In genomic region chr12:6763380-6763779, GRCh38 we compare ENCODE assay signal across 11 cellular contexts. TPM values are rescaled to one million over a fixed set of nuclear protein-coding genes. Genes with fewer than 3 reads are reported as not detected.
DNase-seq lines count a peak whose midpoint lies in the region; ATAC-seq, FAIRE-seq and TF ChIP-seq lines count a peak whose summit lies in the region.
"Had no signal": no experiment of that assay in that cellular context is flagged by ENCODE, and none has a peak within 500 bp of the region (broad histone marks: within the 10 kb centered on the region; RNA-seq: fewer than 3 reads in every experiment).

No MANE protein-coding gene starts in this region.

- CTCF ChIA-PET in HEK293 (lab: Yijun Ruan, JAX) = interaction anchor here (3.1 kb wide), 1 partner anchor 10 kb away, joined by 27 read pairs; the partner anchor contains the start of gene MLF2

- H3K4me3 ChIP-seq in HEK293 (ENCODE audit: low read depth, low read length) (no peak overlapping the region), kidney (ENCODE audit: low read length in 2 of 2) (peak overlapping the region; percentile 33 to 36), smooth muscle cell (peak overlapping the region; percentile 25)

- H3K27ac ChIP-seq in HEK293 (ENCODE audit: extremely low read depth, low read depth, low read length) (peak overlapping the region; percentile 73), angular gyrus (ENCODE audit: low read depth, low read length) (peak overlapping the region; percentile 97), kidney (ENCODE audit: low read depth in 2 of 2, low read length in 2 of 2) (peak overlapping the region; percentile 90 to 99), smooth muscle cell (ENCODE audit: low read depth) (peak overlapping the region; percentile 84)

- H3F3A ChIP-seq in smooth muscle cell (ENCODE audit: low read depth) = peaks cover 23% of the 10 kb centered on the region

- intact Hi-C loops in kidney (cut with DNase I) = no loop called here

- H3K36me3 ChIP-seq in HEK293 (ENCODE audit: control insufficient read depth in 2 of 2, insufficient read depth in 1 of 2, low read length in 2 of 2) (no peaks in the 10 kb centered on the region), kidney (ENCODE audit: control insufficient read depth in 1 of 2, insufficient read depth in 2 of 2, low read length in 2 of 2) (no peaks in the 10 kb centered on the region), smooth muscle cell (ENCODE audit: low read depth) (no peaks in the 10 kb centered on the region)

- H3K79me2 ChIP-seq in smooth muscle cell (ENCODE audit: low read depth) = peaks cover 17% of the 10 kb centered on the region

- ATAC-seq in omental fat pad (ENCODE audit: low FRiP score) = no peak
- no peak for ATAC-seq in T-helper 17 cell

- no peak for FAIRE-seq in kidney (lab: Jason Lieb, UNC)

- DNase-seq in kidney (no peak), smooth muscle cell (lab: John Stamatoyannopoulos, UW; ENCODE audit: unreplicated experiment) (no peak), omental fat pad (ENCODE audit: low spot score) (no peak), T-helper 17 cell (no peak), H4 (ENCODE audit: low spot score) (no peak)
- DNase-seq in T-helper 2 cell treated with Interferon-gamma antibody and Interleukin-4, amounts not matched to agents 5 μg/mL and 100 μg/mL, for 36 hours (ENCODE audit: low spot score) = no peak
- DNase-seq: activated T-cell treated with anti-CD3 and anti-CD28 coated beads, Interleukin-2, amount 50 U/mL, for 24 hours had no signal

- no peak for TF ChIP-seq CTCF in HEK293 (tag by site-specific recombination; IDR thresholded peaks at IDR 0.05)
- TF ChIP-seq CTCF in kidney (IDR thresholded peaks at IDR 0.05; ENCODE audit: borderline replicate concordance, extremely low read depth, insufficient read depth) = no peak
- no peak for TF ChIP-seq CTCF in smooth muscle cell (IDR thresholded peaks at IDR 0.05; ENCODE audit: borderline replicate concordance, insufficient read depth, poor library complexity, severe bottlenecking)
- TF ChIP-seq CTCF in omental fat pad (IDR thresholded peaks at IDR 0.05) = no peak

- WGBS in smooth muscle cell (ENCODE audit: low lambda C conversion rate) = 56% methylated on average over 4 of the region's 4 CpGs

- H3K4me3 Mint-ChIP-seq in T-helper 17 cell = no peak overlapping the region
- H3K4me3 Mint-ChIP-seq in T-helper 2 cell treated with Interferon-gamma antibody and Interleukin-4, amounts not matched to agents 5 μg/mL and 100 μg/mL, for 36 hours = no peak overlapping the region
- H3K4me3 Mint-ChIP-seq: activated T-cell treated with anti-CD3 and anti-CD28 coated beads, Interleukin-2, amount 50 U/mL, for 24 hours had no signal

- H3K9me3 Mint-ChIP-seq in T-helper 2 cell treated with Interferon-gamma antibody and Interleukin-4, amounts not matched to agents 5 μg/mL and 100 μg/mL, for 36 hours = no peaks in the 10 kb centered on the region
- H3K9me3 Mint-ChIP-seq: activated T-cell treated with anti-CD3 and anti-CD28 coated beads, Interleukin-2, amount 50 U/mL, for 24 hours had no signal

- peaks cover 11% of the 10 kb centered on the region for H3K36me3 Mint-ChIP-seq in T-helper 17 cell (ENCODE audit: low read depth)
- H3K36me3 Mint-ChIP-seq in T-helper 2 cell treated with Interferon-gamma antibody and Interleukin-4, amounts not matched to agents 5 μg/mL and 100 μg/mL, for 36 hours (ENCODE audit: low read depth) = no peaks in the 10 kb centered on the region

- H3K9me3 ChIP-seq in HEK293 (ENCODE audit: control insufficient read depth, insufficient read depth, low read depth, low read length) (no peaks in the 10 kb centered on the region), kidney (ENCODE audit: control insufficient read depth in 1 of 2, low read length in 2 of 2) (no peaks in the 10 kb centered on the region), smooth muscle cell (replicated peaks; ENCODE audit: low read depth) (no peaks in the 10 kb centered on the region), T-helper 17 cell (ENCODE audit: control insufficient read depth, low read length, poor library complexity, severe bottlenecking) (no peaks in the 10 kb centered on the region)

- peaks cover 16% of the 10 kb centered on the region for H4K20me1 ChIP-seq in smooth muscle cell (ENCODE audit: low read depth)

- H3K9ac ChIP-seq in kidney (ENCODE audit: low read length in 2 of 2) (peak overlapping the region; percentile 71 to 78), smooth muscle cell (ENCODE audit: low read depth) (no peak overlapping the region)

- H3K27ac Mint-ChIP-seq in T-helper 17 cell = no peak overlapping the region
- no peak overlapping the region for H3K27ac Mint-ChIP-seq in T-helper 2 cell treated with Interferon-gamma antibody and Interleukin-4, amounts not matched to agents 5 μg/mL and 100 μg/mL, for 36 hours
- H3K27ac Mint-ChIP-seq: activated T-cell treated with anti-CD3 and anti-CD28 coated beads, Interleukin-2, amount 50 U/mL, for 24 hours had no signal

- H3K4me2 ChIP-seq in smooth muscle cell = peak overlapping the region; percentile 80

- peaks cover 51% of the 10 kb centered on the region for H3K27me3 Mint-ChIP-seq in T-helper 17 cell
- H3K27me3 Mint-ChIP-seq in T-helper 2 cell treated with Interferon-gamma antibody and Interleukin-4, amounts not matched to agents 5 μg/mL and 100 μg/mL, for 36 hours (ENCODE audit: low read depth) = peaks cover 9% of the 10 kb centered on the region

- no peaks in the 10 kb centered on the region for H3K27me3 ChIP-seq in smooth muscle cell (ENCODE audit: low read depth)

- H3K4me1 Mint-ChIP-seq in T-helper 17 cell = peaks cover 32% of the 10 kb centered on the region
- peaks cover 37% of the 10 kb centered on the region for H3K4me1 Mint-ChIP-seq in T-helper 2 cell treated with Interferon-gamma antibody and Interleukin-4, amounts not matched to agents 5 μg/mL and 100 μg/mL, for 36 hours (ENCODE audit: low read depth)

- peaks cover 23% of the 10 kb centered on the region for H3K4me1 ChIP-seq in HEK293 (ENCODE audit: control insufficient read depth, insufficient read depth, low read length)
- peaks cover 20 to 26% of the 10 kb centered on the region in 2 donors for H3K4me1 ChIP-seq in kidney (ENCODE audit: control insufficient read depth in 1 of 2, insufficient read depth in 1 of 2, low read depth in 1 of 2, low read length in 2 of 2)
- H3K4me1 ChIP-seq in smooth muscle cell (ENCODE audit: low read depth) = peaks cover 41% of the 10 kb centered on the region

- POLR2A ChIA-PET in HEK293 (lab: Yijun Ruan, JAX) = interaction anchor here (0.8 to 1.0 kb wide), 2 partner anchors 31 to 40 kb away, joined by 3 to 4 read pairs; partner anchors contain the start of gene COPS7A

- H2AFZ ChIP-seq in smooth muscle cell (ENCODE audit: low read depth) = peak overlapping the region; percentile 86

TF ChIP-seq in HEK293, 187 proteins besides CTCF, POLR2A, EP300 and RAD21 (continues in another document):
- no peak for TF ChIP-seq ZNF10 (tag by site-specific recombination; IDR thresholded peaks at IDR 0.05)
- TF ChIP-seq ZNF391 (tag by site-specific recombination; IDR thresholded peaks at IDR 0.05; ENCODE audit: borderline replicate concordance, low read depth) = no peak
- no peak for TF ChIP-seq HOXC10 (CRISPR knock-in tag; IDR thresholded peaks at IDR 0.05)
- peak; percentile 78; the same call in 1 of the 2 replicates for TF ChIP-seq SCRT2 (tag by site-specific recombination; IDR thresholded peaks at IDR 0.05)
- TF ChIP-seq ZNF580 (tag by site-specific recombination; IDR thresholded peaks at IDR 0.05) = no peak
- no peak for TF ChIP-seq ZNF24 (tag by site-specific recombination; IDR thresholded peaks at IDR 0.05)
- TF ChIP-seq ZNF558 (tag by site-specific recombination; IDR thresholded peaks at IDR 0.05) = no peak

RNA-seq across cellular contexts. Expression of gene PTMS, which starts 2.8 kb away (rescaled TPM):
- total RNA-seq in kidney = 269 TPM
- polyA plus RNA-seq in kidney (ENCODE audit: insufficient read depth, low read depth, low replicate concordance) = 590 TPM
- 115 and 125 TPM in 2 replicates for total RNA-seq in smooth muscle cell
- polyA plus RNA-seq in smooth muscle cell = 379 and 381 TPM in 2 replicates
- 100 to 1,000 TPM in 2 of 4 donors, 10 to 100 TPM in 2; 77.6 to 143 (median 113) TPM for total RNA-seq in omental fat pad
- 10 to 100 TPM in 1 of 2 donors, 1 to 10 TPM in 1; 7.0 to 12.0 TPM for total RNA-seq in T-helper 17 cell
- total RNA-seq in H4 (2014; rRNA removed; shearing (Covaris generic)) = 122 and 133 TPM in 2 replicates

RNA-seq across cellular contexts. Expression of gene LAG3, which starts 8.9 kb away (rescaled TPM):
- total RNA-seq in kidney (1.3 TPM), smooth muscle cell (0.18 and 1.0 TPM in 2 replicates), omental fat pad (1 to 10 TPM in 2 of 4 donors, under 1 TPM in 2; 0.44 to 2.2 (median 0.92) TPM), T-helper 17 cell (1 to 10 TPM; 3.8 to 4.6 TPM)
- polyA plus RNA-seq in kidney (ENCODE audit: insufficient read depth, low read depth, low replicate concordance) (not detected), smooth muscle cell (1.7 and 3.7 TPM in 2 replicates)
- 0.06 TPM in 1 of 2 replicates, not detected in the other for total RNA-seq in H4 (2014; rRNA removed; shearing (Covaris generic))
- total RNA-seq: esophagus mucosa, occipital lobe had no signal

RNA-seq across cellular contexts. Expression of gene MLF2, which starts 10.4 kb away (rescaled TPM):
- total RNA-seq in kidney (141 TPM), smooth muscle cell (182 and 185 TPM in 2 replicates), omental fat pad (100 to 1,000 TPM; 127 to 150 (median 129) TPM), T-helper 17 cell (100 to 1,000 TPM; 104 to 108 TPM)
- polyA plus RNA-seq in kidney (ENCODE audit: insufficient read depth, low read depth, low replicate concordance) (289 TPM), smooth muscle cell (381 and 398 TPM in 2 replicates)
- total RNA-seq in H4 (2014; rRNA removed; shearing (Covaris generic)) = 314 and 332 TPM in 2 replicates

RNA-seq across cellular contexts. Expression of gene CD4, which starts 25.9 kb away (rescaled TPM):
- total RNA-seq in kidney = 38.1 TPM
- 12.2 TPM for polyA plus RNA-seq in kidney (ENCODE audit: insufficient read depth, low read depth, low replicate concordance)
- total RNA-seq in smooth muscle cell = 0.13 and 0.22 TPM in 2 replicates
- 1.3 and 2.5 TPM in 2 replicates for polyA plus RNA-seq in smooth muscle cell
- total RNA-seq in omental fat pad = 10 to 100 TPM; 19.7 to 26.5 (median 21.8) TPM
- 100 to 1,000 TPM; 187 to 205 TPM for total RNA-seq in T-helper 17 cell
- total RNA-seq in H4 (2014; rRNA removed; shearing (Covaris generic)) = 0.12 TPM in 1 of 2 replicates, not detected in the other

RNA-seq across cellular contexts. Expression of gene COPS7A, which starts 39.5 kb away (rescaled TPM):
- total RNA-seq in kidney (71.9 TPM), smooth muscle cell (56.6 and 59.6 TPM in 2 replicates), omental fat pad (10 to 100 TPM; 51.2 to 64.0 (median 62.7) TPM), T-helper 17 cell (10 to 100 TPM; 13.9 to 17.9 TPM)
- polyA plus RNA-seq in kidney (ENCODE audit: insufficient read depth, low read depth, low replicate concordance) (94.1 TPM), smooth muscle cell (78.0 and 105 TPM in 2 replicates)
- total RNA-seq in H4 (2014; rRNA removed; shearing (Covaris generic)) = 93.8 and 93.9 TPM in 2 replicates
